9 cellular contexts compared by ENCODE assay signal in the genomic region with DNA sequence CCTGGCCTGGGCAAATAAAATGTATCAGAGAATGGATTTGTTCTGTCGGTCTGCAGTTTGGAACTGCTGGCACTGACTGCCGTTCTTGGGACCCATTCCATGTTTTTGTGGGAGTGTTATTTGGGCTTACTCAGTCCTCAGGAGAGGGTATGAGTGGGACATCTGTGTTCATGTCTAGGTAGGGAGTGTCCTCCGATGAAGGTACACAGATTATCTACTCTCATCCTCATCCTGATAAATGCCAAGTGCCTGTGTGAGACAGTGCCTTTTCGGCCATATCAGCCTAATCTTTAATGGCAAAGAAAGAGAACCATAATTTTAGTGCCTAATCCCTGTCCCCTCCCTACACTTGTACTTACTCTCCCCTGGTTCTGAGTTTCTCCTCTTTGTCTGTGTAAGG.
"Had no signal": no experiment of that assay in that cellular context is flagged by ENCODE, and none has a peak within 500 bp of the region (broad histone marks: within the 10 kb centered on the region; RNA-seq: fewer than 3 reads in every experiment).

No MANE protein-coding gene starts in this region.

- H3K36me3 ChIP-seq: HAP-1 had no signal

- H3K4me2 ChIP-seq: GM23338, KMS-11 had no signal

- H3K9me3 ChIP-seq: HAP-1 had no signal

- H3K27ac ChIP-seq: HL-60, KMS-11 had no signal

- H3K9ac ChIP-seq: KMS-11 had no signal

- DNase-seq: H7, HFFc6, KBM-7 had no signal

- H3K4me3 ChIP-seq: GM23338, HAP-1 had no signal

- FAIRE-seq: HepG2 had no signal

- H2AFZ ChIP-seq: GM23338 had no signal

- ATAC-seq: GM23338, HCT116, HepG2 had no signal
